17 cellular contexts compared by ENCODE assay signal in the genomic region with DNA sequence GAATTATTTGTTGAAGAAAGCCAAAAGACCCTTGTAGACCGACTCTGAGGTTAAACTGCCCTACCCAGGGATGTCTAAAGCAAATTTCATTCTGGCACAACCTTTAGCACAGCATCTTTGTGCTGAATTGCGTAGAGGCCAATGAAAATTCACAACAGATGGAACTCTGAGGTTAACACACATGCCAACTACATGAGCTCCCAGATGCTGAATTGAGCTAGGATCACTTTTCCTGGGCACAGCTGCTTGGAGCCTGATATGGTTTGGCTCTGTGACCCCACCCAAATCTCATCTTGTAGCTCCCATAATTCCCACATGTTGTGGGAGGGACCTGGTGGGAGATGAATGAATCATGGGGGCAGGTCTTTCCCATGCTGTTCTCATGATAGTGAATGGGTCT.
"Had no signal": no experiment of that assay in that cellular context is flagged by ENCODE, and none has a peak within 500 bp of the region (broad histone marks: within the 10 kb centered on the region; RNA-seq: fewer than 3 reads in every experiment).

No MANE protein-coding gene starts in this region.

- H3K4me3 ChIP-seq: heart right ventricle, skin epidermis, testis, tibial nerve had no signal

- H3K27ac ChIP-seq: heart right ventricle, parathyroid adenoma, skin epidermis, testis, tibial nerve had no signal

- H3K9ac ChIP-seq: parathyroid adenoma had no signal

- DNase-seq: effector memory CD4-positive, alpha-beta T cell; heart right ventricle; hypothalamus; kidney glomerular epithelial cell; mesendoderm; naive thymus-derived CD4-positive, alpha-beta T cell; nephron progenitor cell; stimulated activated CD4-positive, alpha-beta T cell treated with anti-CD3 and anti-CD28 coated beads, Interleukin-2, amount 100 ng/mL, for 24 hours; stimulated activated CD4-positive, alpha-beta T cell treated with anti-CD3 and anti-CD28 coated beads, Interleukin-4, amount 100 ng/mL, for 4 hours; stimulated activated naive B cell treated with anti-CD40 and anti-IgM and Interleukin-4, amounts not matched to agents 10 μg/mL and 1 μg/mL and 100 μg/mL, for 72 hours; stimulated activated naive CD8-positive, alpha-beta T cell treated with anti-CD3 and anti-CD28 coated beads, Interleukin-15, amount 100 ng/mL, for 72 hours; testis had no signal

- ATAC-seq: esophagus mucosa; heart right ventricle; naive thymus-derived CD4-positive, alpha-beta T cell; sciatic nerve; stimulated activated naive B cell treated with anti-CD40 and anti-IgM and Interleukin-4, amounts not matched to agents 10 μg/mL and 1 μg/mL and 100 μg/mL, for 72 hours; stimulated activated naive CD8-positive, alpha-beta T cell treated with anti-CD3 and anti-CD28 coated beads, Interleukin-15, amount 100 ng/mL, for 72 hours had no signal

- H3K4me1 ChIP-seq: heart right ventricle, parathyroid adenoma, testis, tibial nerve had no signal

- H3K36me3 ChIP-seq: heart right ventricle, tibial nerve had no signal

- H3K79me2 ChIP-seq: parathyroid adenoma had no signal

- H2AFZ ChIP-seq: parathyroid adenoma had no signal

- H3K27me3 ChIP-seq: testis, tibial nerve had no signal

- H3K9me3 ChIP-seq: testis, tibial nerve had no signal
